Comparison of ENCODE assay signal across 31 cellular contexts in the genomic region with DNA sequence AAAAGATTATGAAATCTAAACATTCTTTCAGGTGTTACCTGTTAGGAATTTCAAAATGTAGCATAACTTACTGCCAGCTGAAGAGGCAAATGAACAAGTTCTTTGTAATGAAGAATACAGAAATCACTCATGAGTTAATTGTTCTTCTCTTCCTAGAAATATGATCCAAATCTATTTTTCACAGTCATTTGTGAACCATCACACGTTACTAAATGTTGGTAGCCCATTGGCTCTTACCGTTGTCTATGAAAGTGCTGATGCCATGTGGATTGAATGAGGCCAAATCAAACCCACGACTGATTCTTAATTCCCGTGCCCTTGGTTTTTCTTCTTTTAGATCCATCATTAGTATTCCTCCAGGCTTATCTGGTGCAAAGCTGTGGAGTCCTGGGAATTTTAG. TPM values are rescaled to one million over a fixed set of nuclear protein-coding genes. Genes with fewer than 3 reads are reported as not detected.
"Had no signal": no experiment of that assay in that cellular context is flagged by ENCODE, and none has a peak within 500 bp of the region (broad histone marks: within the 10 kb centered on the region; RNA-seq: fewer than 3 reads in every experiment).

No MANE protein-coding gene starts in this region.

- H3K27ac Mint-ChIP-seq: activated B cell treated with CpG ODN at 0.5 μM for 24 hours; activated CD8-positive, alpha-beta T cell treated with anti-CD3 and anti-CD28 coated beads for 36 hours; activated naive CD4-positive, alpha-beta T cell treated with anti-CD3 and anti-CD28 coated beads for 36 hours; activated naive CD4-positive, alpha-beta T cell treated with anti-CD3 and anti-CD28 coated beads, Interleukin-2, amount 50 U/mL, for 72 hours; activated T-helper 17 cell treated with anti-CD3 and anti-CD28 coated beads, Interleukin-2, amount 50 U/mL, for 72 hours; T-cell; T-helper 1 cell treated with Interleukin-12 subunit alpha and Interleukin-12 subunit beta and Interleukin-4 antibody, amounts not matched to agents 30 μg/mL and 1 μg/mL, for 36 hours had no signal

- H3K27ac ChIP-seq: adrenal gland, body of pancreas, colonic mucosa, epithelial cell of prostate, esophagus squamous epithelium, gastroesophageal sphincter, heart right ventricle, WERI-Rb-1 had no signal

- H3K27me3 Mint-ChIP-seq: activated B cell treated with CpG ODN at 0.5 μM for 24 hours; activated CD8-positive, alpha-beta T cell treated with anti-CD3 and anti-CD28 coated beads for 36 hours; activated T-helper 17 cell treated with anti-CD3 and anti-CD28 coated beads, Interleukin-2, amount 50 U/mL, for 72 hours; T-cell had no signal

- H3K27me3 ChIP-seq: adrenal gland, body of pancreas, colonic mucosa, esophagus squamous epithelium, gastroesophageal sphincter, heart right ventricle had no signal

- H3K36me3 ChIP-seq: colonic mucosa, WERI-Rb-1 had no signal

- H3K9me3 ChIP-seq: adrenal gland, body of pancreas, colonic mucosa, esophagus squamous epithelium, gastroesophageal sphincter, heart right ventricle had no signal

- H3K4me3 ChIP-seq: adrenal gland, body of pancreas, colonic mucosa, esophagus squamous epithelium, gastroesophageal sphincter, heart right ventricle had no signal

- H3K4me3 Mint-ChIP-seq: activated B cell treated with CpG ODN at 0.5 μM for 24 hours; activated CD8-positive, alpha-beta T cell treated with anti-CD3 and anti-CD28 coated beads for 36 hours; activated naive CD4-positive, alpha-beta T cell treated with anti-CD3 and anti-CD28 coated beads for 36 hours; activated T-cell treated with anti-CD3 and anti-CD28 coated beads, Interleukin-2, amount 50 U/mL, for 4 hours; activated T-helper 17 cell treated with anti-CD3 and anti-CD28 coated beads, Interleukin-2, amount 50 U/mL, for 72 hours; T-cell; T-helper 1 cell treated with Interleukin-12 subunit alpha and Interleukin-12 subunit beta and Interleukin-4 antibody, amounts not matched to agents 30 μg/mL and 1 μg/mL, for 36 hours had no signal

- FAIRE-seq: endometrium, endothelial cell of umbilical vein had no signal

- H3K36me3 Mint-ChIP-seq: activated naive CD4-positive, alpha-beta T cell treated with anti-CD3 and anti-CD28 coated beads, Interleukin-2, amount 50 U/mL, for 72 hours had no signal

- DNase-seq: activated B cell treated with CpG ODN at 0.5 μM for 24 hours; activated CD4-positive, alpha-beta T cell treated with anti-CD3 and anti-CD28 coated beads for 48 hours; activated CD4-positive, alpha-beta T cell treated with anti-CD3 and anti-CD28 coated beads, Interleukin-2, amount 50 U/mL, for 1 hour; activated CD4-positive, alpha-beta T cell treated with anti-CD3 and anti-CD28 coated beads, Interleukin-2, amount 50 U/mL, for 48 hours; activated CD8-positive, alpha-beta memory T cell treated with anti-CD3 and anti-CD28 coated beads for 24 hours; activated CD8-positive, alpha-beta T cell treated with anti-CD3 and anti-CD28 coated beads for 36 hours; activated effector memory CD4-positive, alpha-beta T cell treated with anti-CD3 and anti-CD28 coated beads, Interleukin-2, amount 50 U/mL, for 16 hours; activated naive CD4-positive, alpha-beta T cell treated with anti-CD3 and anti-CD28 coated beads for 36 hours; activated T-cell treated with anti-CD3 and anti-CD28 coated beads, Interleukin-2, amount 50 U/mL, for 4 hours; adrenal gland; amygdala; aorta; body of pancreas; caudate nucleus; colonic mucosa; effector CD8-positive, alpha-beta T cell; esophagus squamous epithelium; heart right ventricle; T-cell; T-helper 9 cell; WERI-Rb-1 had no signal

- ATAC-seq: activated CD4-positive, CD25-positive, alpha-beta regulatory T cell treated with anti-CD3 and anti-CD28 coated beads, Interleukin-2, amount 50 U/mL, for 24 hours; activated CD8-positive, alpha-beta T cell treated with anti-CD3 and anti-CD28 coated beads for 36 hours; activated T-cell treated with anti-CD3 and anti-CD28 coated beads, Interleukin-2, amount 50 U/mL, for 4 hours; activated T-helper 17 cell treated with anti-CD3 and anti-CD28 coated beads, Interleukin-2, amount 50 U/mL, for 72 hours; body of pancreas; gastroesophageal sphincter; heart right ventricle; T-cell had no signal

- H3K9me3 Mint-ChIP-seq: activated B cell treated with CpG ODN at 0.5 μM for 24 hours; activated CD8-positive, alpha-beta T cell treated with anti-CD3 and anti-CD28 coated beads for 36 hours; activated naive CD4-positive, alpha-beta T cell treated with anti-CD3 and anti-CD28 coated beads for 36 hours; activated naive CD4-positive, alpha-beta T cell treated with anti-CD3 and anti-CD28 coated beads, Interleukin-2, amount 50 U/mL, for 72 hours; activated T-cell treated with anti-CD3 and anti-CD28 coated beads, Interleukin-2, amount 50 U/mL, for 4 hours; activated T-helper 17 cell treated with anti-CD3 and anti-CD28 coated beads, Interleukin-2, amount 50 U/mL, for 72 hours; T-cell; T-helper 1 cell treated with Interleukin-12 subunit alpha and Interleukin-12 subunit beta and Interleukin-4 antibody, amounts not matched to agents 30 μg/mL and 1 μg/mL, for 36 hours had no signal

- H3K4me1 Mint-ChIP-seq: activated B cell treated with CpG ODN at 0.5 μM for 24 hours; activated T-helper 17 cell treated with anti-CD3 and anti-CD28 coated beads, Interleukin-2, amount 50 U/mL, for 72 hours; T-cell had no signal

- H3K4me1 ChIP-seq: adrenal gland, body of pancreas, colonic mucosa, esophagus squamous epithelium, gastroesophageal sphincter, heart right ventricle had no signal

RNA-seq across cellular contexts. Expression of a gene that starts 15.9 kb away (rescaled TPM):
- total RNA-seq: activated B cell treated with CpG ODN at 0.5 μM for 24 hours; activated CD8-positive, alpha-beta T cell treated with anti-CD3 and anti-CD28 coated beads for 36 hours; activated naive CD4-positive, alpha-beta T cell treated with anti-CD3 and anti-CD28 coated beads for 36 hours; activated T-cell treated with anti-CD3 and anti-CD28 coated beads, Interleukin-2, amount 50 U/mL, for 4 hours; activated T-helper 17 cell treated with anti-CD3 and anti-CD28 coated beads, Interleukin-2, amount 50 U/mL, for 72 hours; fibroblast of villous mesenchyme; glomerular endothelial cell had no signal
